Comparison of ENCODE assay signal across 8 cellular contexts in genomic region chr14:61322799-61323290, GRCh38. TPM values are rescaled to one million over a fixed set of nuclear protein-coding genes. Genes with fewer than 3 reads are reported as not detected.
A peak's percentile ranks its signal among the peaks of the same experiment; 100 is the strongest.
DNase-seq lines count a peak whose midpoint lies in the region; ATAC-seq and TF ChIP-seq lines count a peak whose summit lies in the region.

No MANE protein-coding gene starts in this region.

- DNase-seq in NCI-H69 (lab: John Stamatoyannopoulos, UW): peak; percentile 77
- no peak for DNase-seq in breast epithelium (ENCODE audit: low spot score in 2 of 2)
- DNase-seq in mesothelial cell of epicardium (ENCODE audit: low spot score in 2 of 2, unreplicated experiment in 2 of 2): no peak
- DNase-seq in NCI-H1417 treated with DMSO at 0.1 percent for 48 hours (lab: John Stamatoyannopoulos, UW): no peak
- no peak for DNase-seq in NCI-H345 (lab: John Stamatoyannopoulos, UW)
- DNase-seq in CD14-positive monocyte (ENCODE audit: low spot score): no peak
- DNase-seq in SW 1271 (lab: John Stamatoyannopoulos, UW): no peak

- peaks cover 32% of the 10 kb centered on the region for H3K27me3 Mint-ChIP-seq in mesothelial cell of epicardium (ENCODE audit: low read depth)
- H3K27me3 Mint-ChIP-seq in CD14-positive monocyte (ENCODE audit: low read depth in 3 of 3): peaks cover 10 to 17% (median 16%) of the 10 kb centered on the region in 3 donors

- peak overlapping the region; percentile 87 to 94 for H3K27ac ChIP-seq in breast epithelium

- TF ChIP-seq POLR2A in breast epithelium (IDR thresholded peaks at IDR 0.05): no peak

- peaks cover 7% of the 10 kb centered on the region for H3K9me3 Mint-ChIP-seq in mesothelial cell of epicardium
- peaks cover 0 to 4% (median 0%) of the 10 kb centered on the region in 7 donors for H3K9me3 Mint-ChIP-seq in CD14-positive monocyte

- H3K4me3 Mint-ChIP-seq in mesothelial cell of epicardium: peak overlapping the region; percentile 79
- peak overlapping the region in 1 of 2 donors; percentile 97 for H3K4me3 Mint-ChIP-seq in CD14-positive monocyte

- TF ChIP-seq CTCF in breast epithelium (IDR thresholded peaks at IDR 0.05) (no peak), mesothelial cell of epicardium (IDR thresholded peaks at IDR 0.05; ENCODE audit: unreplicated experiment) (no peak), CD14-positive monocyte (IDR thresholded peaks at IDR 0.05) (no peak)

- no peaks in the 10 kb centered on the region for H3K4me1 ChIP-seq in breast epithelium

- H3K27me3 ChIP-seq in breast epithelium: no peaks in the 10 kb centered on the region

- peaks cover 0 to 6% of the 10 kb centered on the region in 2 donors for H3K9me3 ChIP-seq in breast epithelium

- ATAC-seq in GM18868 (IDR thresholded peaks at IDR 0.05; ENCODE audit: unreplicated experiment): peak; percentile 29

- H3K4me3 ChIP-seq in breast epithelium: peak overlapping the region; percentile 68 to 87 (median 74)

- intact Hi-C loops in breast epithelium (cut with DNase I; ENCODE audit: low total_unique reads) (no loop called here), CD14-positive monocyte (cut with micrococcal nuclease) (loop anchor here in 1 of 2 donors (5.0 kb wide), 1 partner anchor 114 kb away; no protein-coding TSS in a partner anchor)

- no peaks in the 10 kb centered on the region for H3K36me3 ChIP-seq in breast epithelium

- H3K36me3 Mint-ChIP-seq in mesothelial cell of epicardium: peaks cover 2% of the 10 kb centered on the region
- H3K36me3 Mint-ChIP-seq in CD14-positive monocyte: peaks cover 0 to 11% of the 10 kb centered on the region in 2 donors

- H3K4me1 Mint-ChIP-seq in mesothelial cell of epicardium: peaks cover 13% of the 10 kb centered on the region
- H3K4me1 Mint-ChIP-seq in CD14-positive monocyte: peaks cover 26% of the 10 kb centered on the region

- H3K27ac Mint-ChIP-seq in mesothelial cell of epicardium (peak overlapping the region; percentile 49), CD14-positive monocyte (peak overlapping the region in 3 of 7 donors; percentile 40 to 84 (median 77))

RNA-seq across cellular contexts. Expression of gene PRKCH, which starts 1.5 kb away (rescaled TPM):
- 10 to 100 TPM; 27.0 to 41.3 (median 34.0) TPM for total RNA-seq in breast epithelium
- 8.4 to 9.2 TPM (median 9.0 TPM) in 3 replicates for total RNA-seq in mesothelial cell of epicardium
- 1 to 10 TPM; 3.6 to 5.4 TPM for polyA plus RNA-seq in CD14-positive monocyte

RNA-seq across cellular contexts. Expression of gene TMEM30B, which starts 41.7 kb away (rescaled TPM):
- total RNA-seq in breast epithelium (10 to 100 TPM in 2 of 3 donors, 1 to 10 TPM in 1; 5.0 to 36.7 (median 20.0) TPM), mesothelial cell of epicardium (10.1 to 11.2 TPM (median 10.6 TPM) in 3 replicates)
- polyA plus RNA-seq in CD14-positive monocyte: not detected
